Comparison of ENCODE assay signal across 11 cellular contexts in genomic region chr6:1253816-1254215, GRCh38. TPM values are rescaled to one million over a fixed set of nuclear protein-coding genes. Genes with fewer than 3 reads are reported as not detected.
"Had no signal": no experiment of that assay in that cellular context is flagged by ENCODE, and none has a peak within 500 bp of the region (broad histone marks: within the 10 kb centered on the region; RNA-seq: fewer than 3 reads in every experiment).

No MANE protein-coding gene starts in this region.

- H3K4me2 ChIP-seq: KMS-11 had no signal

- H3K9me3 Mint-ChIP-seq: HFFc6 had no signal

- H3K27ac Mint-ChIP-seq: HFFc6, IgD-negative memory B cell had no signal

- DNase-seq: GM23248, GOT3, H7, HFFc6, KBM-7 had no signal

- H3K4me3 Mint-ChIP-seq: HFFc6, IgD-negative memory B cell had no signal

- H3K9ac ChIP-seq: GM23248, KMS-11 had no signal

- H3K27me3 Mint-ChIP-seq: IgD-negative memory B cell had no signal

- H3K4me3 ChIP-seq: GM23248, HAP-1 had no signal

- H3K9me3 ChIP-seq: HAP-1 had no signal

- H3K36me3 ChIP-seq: HAP-1 had no signal

- ATAC-seq: HCT116 had no signal

- H3K27ac ChIP-seq: GM23248, HL-60, KMS-11 had no signal

- H3K4me1 ChIP-seq: HAP-1 had no signal

- H2AFZ ChIP-seq: GM23248 had no signal

- H3K36me3 Mint-ChIP-seq: IgD-negative memory B cell had no signal

RNA-seq across cellular contexts. Expression of gene FOXQ1, which starts 58.1 kb away (rescaled TPM):
- total RNA-seq: HT1080 had no signal
- polyA plus RNA-seq: GM23248, IgD-negative memory B cell had no signal
